Comparison of ENCODE assay signal across 8 cellular contexts in genomic region chr20:46348972-46349741, GRCh38. TPM values are rescaled to one million over a fixed set of nuclear protein-coding genes. Genes with fewer than 3 reads are reported as not detected.
DNase-seq lines count a peak whose midpoint lies in the region; ATAC-seq and TF ChIP-seq lines count a peak whose summit lies in the region.

No MANE protein-coding gene starts in this region.

- no peaks in the 10 kb centered on the region for H3K9me3 ChIP-seq in uterus

- no peaks in the 10 kb centered on the region for H3K9me3 Mint-ChIP-seq in natural killer cell

- ATAC-seq in natural killer cell: peak in 2 of 3 donors; percentile 41 to 65
- no peak for ATAC-seq in HG03280 (IDR thresholded peaks at IDR 0.05; ENCODE audit: unreplicated experiment)

- no peaks in the 10 kb centered on the region for H3K36me3 ChIP-seq in uterus

- H3K27me3 Mint-ChIP-seq in natural killer cell (ENCODE audit: low read depth in 2 of 2): no peaks in the 10 kb centered on the region

- no peaks in the 10 kb centered on the region for H3K4me1 ChIP-seq in uterus

- H3K4me3 Mint-ChIP-seq in natural killer cell: no peak overlapping the region

- H3K4me3 ChIP-seq in uterus: no peak overlapping the region

- no peaks in the 10 kb centered on the region for H3K27me3 ChIP-seq in uterus

- TF ChIP-seq CTCF in natural killer cell (IDR thresholded peaks at IDR 0.05) (peak; percentile 62), uterus (IDR thresholded peaks at IDR 0.05) (peak; percentile 25 to 54 (median 50))

- H3K4me1 Mint-ChIP-seq in natural killer cell: peaks cover 10 to 31% of the 10 kb centered on the region in 2 donors

- peak; percentile 17 for DNase-seq in activated gamma-delta T cell treated with anti-CD3 and anti-CD28 coated beads, Interleukin-2, amount 50 U/mL, for 16 hours (ENCODE audit: low read depth)
- DNase-seq in activated gamma-delta T cell treated with Interleukin-2 at 50 U/mL for 16 hours (no peak), NCI-H345 (lab: John Stamatoyannopoulos, UW) (peak; percentile 72), fibroblast of gingiva (ENCODE audit: low read depth) (peak; percentile 30), natural killer cell (peak; percentile 26), uterus (peak in 1 of 2 donors; percentile 52)
- DNase-seq in activated T-cell treated with anti-CD3 and anti-CD28 coated beads, Interleukin-2, amount 50 U/mL, for 1 hour: peak; percentile 64

- no peak overlapping the region for H3K27ac Mint-ChIP-seq in natural killer cell

- intact Hi-C loops in natural killer cell (cut with micrococcal nuclease) (no loop called here), uterus (cut with DNase I; ENCODE audit: low total_unique reads) (no loop called here)

- no peak for TF ChIP-seq POLR2A in uterus (IDR thresholded peaks at IDR 0.05)

- H3K27ac ChIP-seq in uterus: no peak overlapping the region

- H3K36me3 Mint-ChIP-seq in natural killer cell: no peaks in the 10 kb centered on the region

RNA-seq across cellular contexts. Expression of gene CDH22, which starts 40.9 kb away (rescaled TPM):
- total RNA-seq in natural killer cell (not detected), uterus (under 1 TPM in 2 of 4 donors, not detected in 2; 0.48 to 0.49 TPM)

RNA-seq across cellular contexts. Expression of gene ELMO2, which starts 57.3 kb away (rescaled TPM):
- total RNA-seq in natural killer cell (100 to 1,000 TPM; 108 to 156 (median 142) TPM), uterus (100 to 1,000 TPM in 1 of 4 donors, 10 to 100 TPM in 3; 18.5 to 112 (median 57.2) TPM)
